ENCODE assay signal across 28 cellular contexts in genomic region chr13:111117961-111118360, GRCh38. TPM values are rescaled to one million over a fixed set of nuclear protein-coding genes. Genes with fewer than 3 reads are reported as not detected.
DNase-seq lines count a peak whose midpoint lies in the region; TF ChIP-seq lines count a peak whose summit lies in the region.
"Had no signal": no experiment of that assay in that cellular context is flagged by ENCODE, and none has a peak within 500 bp of the region (broad histone marks: within the 10 kb centered on the region; RNA-seq: fewer than 3 reads in every experiment).

No MANE protein-coding gene starts in this region.

- DNase-seq in breast epithelium (ENCODE audit: low spot score in 2 of 2), result no peak
- DNase-seq in MCF 10A (ENCODE audit: unreplicated experiment), result no peak
- DNase-seq in fibroblast of gingiva (ENCODE audit: low read depth), result peak; percentile 61
- DNase-seq in neural crest cell (ENCODE audit: low read depth, low spot score), result no peak
- no peak for DNase-seq in uterus
- DNase-seq in transverse colon, result no peak
- no peak for DNase-seq in brain microvascular endothelial cell
- no peak for DNase-seq in activated CD8-positive, alpha-beta memory T cell treated with anti-CD3 and anti-CD28 coated beads, Interleukin-2, amount 50 U/mL, for 48 hours
- DNase-seq: activated CD4-positive, alpha-beta memory T cell treated with anti-CD3 and anti-CD28 coated beads, Interleukin-2, amount 10 ng/mL, durations not matched to agents 7 days and 5 days; activated effector memory CD4-positive, alpha-beta T cell treated with anti-CD3 and anti-CD28 coated beads, Interleukin-2, amount 50 U/mL, for 16 hours; activated naive CD8-positive, alpha-beta T cell treated with anti-CD3 and anti-CD28 coated beads, Interleukin-2, amount 10 ng/mL, durations not matched to agents 7 days and 5 days; activated T-cell treated with anti-CD3 and anti-CD28 coated beads for 4 hours; body of pancreas; CD4-positive, CD25-positive, alpha-beta regulatory T cell; head of caudate nucleus; HFFc6; naive B cell; NCI-H1417 treated with DMSO at 0.1 percent for 48 hours; NCI-H2081 treated with DMSO at 0.1 percent for 48 hours; NCI-H82; OCI-M1; ovary; Right ventricle myocardium superior; stimulated activated CD4-positive, alpha-beta T cell treated with anti-CD3 and anti-CD28 coated beads, Interleukin-12 subunit alpha, Interleukin-12 subunit beta, amount 100 ng/mL, for 4 hours; stimulated activated CD4-positive, alpha-beta T cell treated with anti-CD3 and anti-CD28 coated beads, Interleukin-4, amount 100 ng/mL, for 24 hours; stimulated activated naive B cell treated with anti-CD40 and anti-IgM and Interleukin-4, amounts not matched to agents 10 μg/mL and 1 μg/mL and 100 μg/mL, for 72 hours; testis had no signal

- H3K9me3 Mint-ChIP-seq in MCF 10A (ENCODE audit: unreplicated experiment) (no peaks in the 10 kb centered on the region), neural crest cell (no peaks in the 10 kb centered on the region)
- H3K9me3 Mint-ChIP-seq: activated CD4-positive, alpha-beta memory T cell treated with anti-CD3 and anti-CD28 coated beads, Interleukin-2, amount 10 ng/mL, durations not matched to agents 7 days and 5 days; activated naive CD8-positive, alpha-beta T cell treated with anti-CD3 and anti-CD28 coated beads, Interleukin-2, amount 10 ng/mL, durations not matched to agents 7 days and 5 days; HFFc6; naive B cell; stimulated activated naive B cell treated with anti-CD40 and anti-IgM and Interleukin-4, amounts not matched to agents 10 μg/mL and 1 μg/mL and 100 μg/mL, for 72 hours had no signal

- intact Hi-C loops in breast epithelium (cut with DNase I; ENCODE audit: low total_unique reads) (no loop called here), MCF 10A (cut with micrococcal nuclease) (no loop called here), uterus (cut with DNase I; ENCODE audit: low total_unique reads) (no loop called here), transverse colon (cut with DNase I; ENCODE audit: low total_unique reads) (no loop called here)

- H3K4me3 Mint-ChIP-seq in MCF 10A (ENCODE audit: unreplicated experiment), result no peak overlapping the region
- peak overlapping the region; percentile 82 for H3K4me3 Mint-ChIP-seq in neural crest cell
- H3K4me3 Mint-ChIP-seq: activated CD4-positive, alpha-beta memory T cell treated with anti-CD3 and anti-CD28 coated beads, Interleukin-2, amount 10 ng/mL, durations not matched to agents 7 days and 5 days; activated naive CD8-positive, alpha-beta T cell treated with anti-CD3 and anti-CD28 coated beads, Interleukin-2, amount 10 ng/mL, durations not matched to agents 7 days and 5 days; HFFc6; stimulated activated naive B cell treated with anti-CD40 and anti-IgM and Interleukin-4, amounts not matched to agents 10 μg/mL and 1 μg/mL and 100 μg/mL, for 72 hours had no signal

- H3K9me3 ChIP-seq in breast epithelium (no peaks in the 10 kb centered on the region), uterus (no peaks in the 10 kb centered on the region), transverse colon (no peaks in the 10 kb centered on the region)
- H3K9me3 ChIP-seq: body of pancreas, ovary, testis had no signal

- H3K27me3 ChIP-seq in breast epithelium (peaks cover 0 to 52% of the 10 kb centered on the region in 2 donors), uterus (peaks cover 0 to 8% of the 10 kb centered on the region in 2 donors), transverse colon (peaks cover 58% of the 10 kb centered on the region), brain microvascular endothelial cell (replicated peaks) (peaks cover 17% of the 10 kb centered on the region)
- H3K27me3 ChIP-seq: ovary, testis had no signal

- no peak for TF ChIP-seq EP300 in transverse colon (IDR thresholded peaks at IDR 0.05; ENCODE audit: low read depth)

- H3K27me3 Mint-ChIP-seq in MCF 10A (ENCODE audit: insufficient read depth, unreplicated experiment) (peaks cover 72% of the 10 kb centered on the region), neural crest cell (ENCODE audit: low read depth) (peaks cover 26% of the 10 kb centered on the region)

- H3K4me1 ChIP-seq in breast epithelium (peaks cover 0 to 5% of the 10 kb centered on the region in 2 donors), uterus (no peaks in the 10 kb centered on the region), transverse colon (peaks cover 4 to 19% (median 9%) of the 10 kb centered on the region in 4 donors)

- peak overlapping the region in 1 of 3 donors; percentile 39 for H3K4me3 ChIP-seq in breast epithelium
- H3K4me3 ChIP-seq in uterus, result no peak overlapping the region
- H3K4me3 ChIP-seq in transverse colon, result no peak overlapping the region
- H3K4me3 ChIP-seq in brain microvascular endothelial cell (ENCODE audit: low read depth, low read length), result no peak overlapping the region
- H3K4me3 ChIP-seq: body of pancreas, ovary, testis had no signal

- no peaks in the 10 kb centered on the region for H3K4me1 Mint-ChIP-seq in MCF 10A (ENCODE audit: insufficient read depth, unreplicated experiment)
- peaks cover 20% of the 10 kb centered on the region for H3K4me1 Mint-ChIP-seq in neural crest cell

- peak overlapping the region; percentile 40 to 71 for H3K27ac ChIP-seq in breast epithelium
- peak overlapping the region; percentile 81 to 84 for H3K27ac ChIP-seq in uterus
- H3K27ac ChIP-seq in transverse colon, result no peak overlapping the region
- no peak overlapping the region for H3K27ac ChIP-seq in brain microvascular endothelial cell
- H3K27ac ChIP-seq: 22Rv1, body of pancreas, ovary had no signal

- CTCF ChIA-PET in MCF 10A (lab: Yijun Ruan, JAX), result no interaction called here

- no peaks in the 10 kb centered on the region for H3K36me3 ChIP-seq in breast epithelium
- no peaks in the 10 kb centered on the region for H3K36me3 ChIP-seq in uterus
- H3K36me3 ChIP-seq in transverse colon, result no peaks in the 10 kb centered on the region
- no peaks in the 10 kb centered on the region for H3K36me3 ChIP-seq in brain microvascular endothelial cell (replicated peaks)
- H3K36me3 ChIP-seq: ovary had no signal

- 86 to 100% methylated on average over 5 to 10 of the region's 10 CpGs for WGBS in transverse colon (ENCODE audit: low coverage in 1 of 2), 2 donors

- TF ChIP-seq POLR2A in breast epithelium (IDR thresholded peaks at IDR 0.05) (no peak), uterus (IDR thresholded peaks at IDR 0.05) (no peak), transverse colon (IDR thresholded peaks at IDR 0.05) (no peak)

- BruUV-seq in MCF 10A (replicated peaks; lab: Mats Ljungman, UMichigan), result no TSS peak

- in situ Hi-C loops in transverse colon (cut with MboI; ENCODE audit: low pct_ligation_motif_present in 1 of 4, low pct_unique_long_range_greater_than_20kb in 1 of 4, low sequenced_read_pairs in 3 of 4), result no loop called here
- in situ Hi-C loops in brain microvascular endothelial cell (cut with HindIII; ENCODE audit: low pct_ligation_motif_present, low sequenced_read_pairs), result no loop called here

- H3K27ac Mint-ChIP-seq in MCF 10A (ENCODE audit: low read depth, unreplicated experiment) (no peak overlapping the region), neural crest cell (ENCODE audit: unreplicated experiment) (no peak overlapping the region)
- H3K27ac Mint-ChIP-seq: activated CD4-positive, alpha-beta memory T cell treated with anti-CD3 and anti-CD28 coated beads, Interleukin-2, amount 10 ng/mL, durations not matched to agents 7 days and 5 days; activated naive CD8-positive, alpha-beta T cell treated with anti-CD3 and anti-CD28 coated beads, Interleukin-2, amount 10 ng/mL, durations not matched to agents 7 days and 5 days; CD4-positive, CD25-positive, alpha-beta regulatory T cell; HFFc6; stimulated activated naive B cell treated with anti-CD40 and anti-IgM and Interleukin-4, amounts not matched to agents 10 μg/mL and 1 μg/mL and 100 μg/mL, for 72 hours had no signal

- TF ChIP-seq CTCF in breast epithelium (IDR thresholded peaks at IDR 0.05), result no peak
- no peak for TF ChIP-seq CTCF in MCF 10A (IDR thresholded peaks at IDR 0.05; ENCODE audit: unreplicated experiment)
- TF ChIP-seq CTCF in neural crest cell (conservative IDR thresholded peaks at IDR 0.05), result no peak
- TF ChIP-seq CTCF in uterus (IDR thresholded peaks at IDR 0.05), result no peak
- TF ChIP-seq CTCF in transverse colon (IDR thresholded peaks at IDR 0.05), result no peak
- TF ChIP-seq CTCF in brain microvascular endothelial cell (IDR thresholded peaks at IDR 0.05; ENCODE audit: low read depth, low read length, missing control alignments), result no peak

- POLR2A ChIA-PET in MCF 10A (lab: Yijun Ruan, JAX), result no interaction called here

- H3K36me3 Mint-ChIP-seq in MCF 10A (ENCODE audit: insufficient read depth, unreplicated experiment) (no peaks in the 10 kb centered on the region), neural crest cell (ENCODE audit: low read depth) (peaks cover 3% of the 10 kb centered on the region)
- H3K36me3 Mint-ChIP-seq: activated naive CD8-positive, alpha-beta T cell treated with anti-CD3 and anti-CD28 coated beads, Interleukin-2, amount 10 ng/mL, durations not matched to agents 7 days and 5 days; CD4-positive, CD25-positive, alpha-beta regulatory T cell; stimulated activated naive B cell treated with anti-CD40 and anti-IgM and Interleukin-4, amounts not matched to agents 10 μg/mL and 1 μg/mL and 100 μg/mL, for 72 hours had no signal

RNA-seq across cellular contexts. Expression of gene ARHGEF7, which starts 2.9 kb away (rescaled TPM):
- 10 to 100 TPM; 79.6 to 92.0 (median 85.5) TPM for total RNA-seq in breast epithelium
- 43.5 and 49.4 TPM in 2 replicates for total RNA-seq in MCF 10A (2022)
- total RNA-seq in neural crest cell, result 77.3 and 85.3 TPM in 2 replicates
- 100 to 1,000 TPM in 3 of 4 donors, 10 to 100 TPM in 1; 42.6 to 152 (median 127) TPM for total RNA-seq in uterus
- 100 to 1,000 TPM in 1 of 4 donors, 10 to 100 TPM in 3; 62.3 to 104 (median 75.6) TPM for total RNA-seq in transverse colon

Comparison
In these comparisons a context has a peak if more than half of its experiments do, and no peak if none do; other contexts are left out.
1. H3K27ac ChIP-seq: peak in breast epithelium (2 of 2) and uterus (2 of 2); none in transverse colon (0 of 4) and brain microvascular endothelial cell (single experiment).